ENCODE assay signal across 17 cellular contexts in genomic region chr1:78080767-78081166, GRCh38. TPM values are rescaled to one million over a fixed set of nuclear protein-coding genes. Genes with fewer than 3 reads are reported as not detected.
DNase-seq lines count a peak whose midpoint lies in the region; ATAC-seq and TF ChIP-seq lines count a peak whose summit lies in the region.
"Had no signal": no experiment of that assay in that cellular context is flagged by ENCODE, and none has a peak within 500 bp of the region (broad histone marks: within the 10 kb centered on the region; RNA-seq: fewer than 3 reads in every experiment).

No MANE protein-coding gene starts in this region.

- no peaks in the 10 kb centered on the region for H3K4me1 ChIP-seq in lower lobe of right lung
- no peaks in the 10 kb centered on the region for H3K4me1 ChIP-seq in A673 (ENCODE audit: insufficient read depth, low read length, poor library complexity, severe bottlenecking)

- CTCF ChIA-PET in activated CD8-positive, alpha-beta T cell treated with anti-CD3 and anti-CD28 coated beads for 36 hours (lab: Charles Lee), result no interaction called here
- CTCF ChIA-PET in A673 (lab: Charles Lee), result no interaction called here

- no peak overlapping the region for H3K27ac Mint-ChIP-seq in stimulated activated naive CD8-positive, alpha-beta T cell treated with anti-CD3 and anti-CD28 coated beads, Interleukin-15, Interleukin-2, amounts not matched to agents 100 ng/mL and 50 ng/mL, for 24 hours
- H3K27ac Mint-ChIP-seq in activated CD8-positive, alpha-beta T cell treated with anti-CD3 and anti-CD28 coated beads for 36 hours, result peak overlapping the region; percentile 13

- peaks cover 26% of the 10 kb centered on the region for H3K4me1 Mint-ChIP-seq in stimulated activated naive CD8-positive, alpha-beta T cell treated with anti-CD3 and anti-CD28 coated beads, Interleukin-15, Interleukin-2, amounts not matched to agents 100 ng/mL and 50 ng/mL, for 24 hours (ENCODE audit: low read depth)
- peaks cover 18% of the 10 kb centered on the region for H3K4me1 Mint-ChIP-seq in activated CD8-positive, alpha-beta T cell treated with anti-CD3 and anti-CD28 coated beads for 36 hours (ENCODE audit: low read depth)

- H3K4me3 Mint-ChIP-seq in stimulated activated naive CD8-positive, alpha-beta T cell treated with anti-CD3 and anti-CD28 coated beads, Interleukin-15, Interleukin-2, amounts not matched to agents 100 ng/mL and 50 ng/mL, for 24 hours, result peak overlapping the region; percentile 44
- H3K4me3 Mint-ChIP-seq in activated CD8-positive, alpha-beta T cell treated with anti-CD3 and anti-CD28 coated beads for 36 hours, result peak overlapping the region; percentile 18

- H3K27ac ChIP-seq in lower lobe of right lung (no peak overlapping the region), A673 (ENCODE audit: low read depth, low read length, poor library complexity, severe bottlenecking) (no peak overlapping the region)
- H3K27ac ChIP-seq: BLaER1 treated with 17β-estradiol and CSF1 and Interleukin-3, amounts not matched to agents 10 nM and 100 nM; KMS-11 had no signal

- no peaks in the 10 kb centered on the region for H3K27me3 ChIP-seq in lower lobe of right lung (ENCODE audit: low read depth)
- no peaks in the 10 kb centered on the region for H3K27me3 ChIP-seq in A673 (replicated peaks; ENCODE audit: insufficient read depth, low read depth, low read length, poor library complexity)

- ATAC-seq in stimulated activated naive CD8-positive, alpha-beta T cell treated with anti-CD3 and anti-CD28 coated beads, Interleukin-15, Interleukin-2, amounts not matched to agents 100 U/mL and 50 U/mL, for 24 hours, result no peak
- no peak for ATAC-seq in activated CD8-positive, alpha-beta T cell treated with anti-CD3 and anti-CD28 coated beads for 36 hours
- no peak for ATAC-seq in lower lobe of right lung
- ATAC-seq: left lobe of liver had no signal

- no peaks in the 10 kb centered on the region for H3K36me3 Mint-ChIP-seq in stimulated activated naive CD8-positive, alpha-beta T cell treated with anti-CD3 and anti-CD28 coated beads, Interleukin-15, Interleukin-2, amounts not matched to agents 100 ng/mL and 50 ng/mL, for 24 hours (ENCODE audit: low read depth)
- H3K36me3 Mint-ChIP-seq in activated CD8-positive, alpha-beta T cell treated with anti-CD3 and anti-CD28 coated beads for 36 hours (ENCODE audit: low read depth), result no peaks in the 10 kb centered on the region

- intact Hi-C loops in activated CD8-positive, alpha-beta T cell treated with anti-CD3 and anti-CD28 coated beads for 36 hours (cut with micrococcal nuclease), result no loop called here
- intact Hi-C loops in lower lobe of right lung (cut with DNase I), result no loop called here
- intact Hi-C loops in A673 (cut with micrococcal nuclease; ENCODE audit: unreplicated experiment), result no loop called here

- POLR2A ChIA-PET in activated CD8-positive, alpha-beta T cell treated with anti-CD3 and anti-CD28 coated beads for 36 hours (lab: Charles Lee), result no interaction called here
- POLR2A ChIA-PET in A673 (lab: Charles Lee; ENCODE audit: low non-redundant PET), result no interaction called here

- peaks cover 2% of the 10 kb centered on the region for H3K9me3 Mint-ChIP-seq in stimulated activated naive CD8-positive, alpha-beta T cell treated with anti-CD3 and anti-CD28 coated beads, Interleukin-15, Interleukin-2, amounts not matched to agents 100 ng/mL and 50 ng/mL, for 24 hours
- H3K9me3 Mint-ChIP-seq in activated CD8-positive, alpha-beta T cell treated with anti-CD3 and anti-CD28 coated beads for 36 hours, result peaks cover 9% of the 10 kb centered on the region

- H3K27me3 Mint-ChIP-seq in stimulated activated naive CD8-positive, alpha-beta T cell treated with anti-CD3 and anti-CD28 coated beads, Interleukin-15, Interleukin-2, amounts not matched to agents 100 ng/mL and 50 ng/mL, for 24 hours, result no peaks in the 10 kb centered on the region
- H3K27me3 Mint-ChIP-seq in activated CD8-positive, alpha-beta T cell treated with anti-CD3 and anti-CD28 coated beads for 36 hours, result no peaks in the 10 kb centered on the region

- H3K9me3 ChIP-seq in lower lobe of right lung, result no peaks in the 10 kb centered on the region
- H3K9me3 ChIP-seq in A673 (ENCODE audit: low read depth, low read length, poor library complexity, severe bottlenecking), result no peaks in the 10 kb centered on the region

- no peaks in the 10 kb centered on the region for H3K36me3 ChIP-seq in lower lobe of right lung
- no peaks in the 10 kb centered on the region for H3K36me3 ChIP-seq in A673 (ENCODE audit: insufficient read depth, low read length, poor library complexity, severe bottlenecking)
- H3K36me3 ChIP-seq: BLaER1 treated with 17β-estradiol and CSF1 and Interleukin-3, amounts not matched to agents 10 nM and 100 nM had no signal

- in situ Hi-C loops in G401 (cut with HindIII; ENCODE audit: low sequenced_read_pairs), result no loop called here

- no peak for TF ChIP-seq CTCF in activated CD8-positive, alpha-beta T cell treated with anti-CD3 and anti-CD28 coated beads for 36 hours (IDR thresholded peaks at IDR 0.05)
- TF ChIP-seq CTCF in lower lobe of right lung (IDR thresholded peaks at IDR 0.05), result no peak
- TF ChIP-seq CTCF in A673 (conservative IDR thresholded peaks at IDR 0.05; ENCODE audit: low read depth, low read length), result no peak

- no peak for DNase-seq in stimulated activated naive CD8-positive, alpha-beta T cell treated with anti-CD3 and anti-CD28 coated beads, Interleukin-15, Interleukin-2, amounts not matched to agents 100 U/mL and 50 U/mL, for 24 hours
- no peak for DNase-seq in activated CD8-positive, alpha-beta T cell treated with anti-CD3 and anti-CD28 coated beads for 36 hours
- DNase-seq in lower lobe of right lung (no peak), RPMI8226 (no peak), A673 (ENCODE audit: low spot score) (no peak), C1 segment of cervical spinal cord (lab: John Stamatoyannopoulos, UW) (no peak), G401 (ENCODE audit: low spot score) (no peak)
- DNase-seq: effector memory CD4-positive, alpha-beta T cell; NCI-H187 treated with DMSO at 0.1 percent for 48 hours; NK-92 treated with Interleukin-12 subunit alpha and Interleukin-12 subunit beta, amount 100 ng/mL, for 24 hours; nucleus accumbens; stimulated activated CD4-positive, alpha-beta T cell treated with anti-CD3 and anti-CD28 coated beads, Interleukin-2, amount 100 ng/mL, for 48 hours; stimulated activated naive CD4-positive, alpha-beta T cell treated with Interleukin-2 at 50 U/mL for 16 hours had no signal

- BruUV-seq in A673 (replicated peaks; lab: Mats Ljungman, UMichigan), result no TSS peak

- H3K4me3 ChIP-seq in lower lobe of right lung, result peak overlapping the region; percentile 20
- no peak overlapping the region for H3K4me3 ChIP-seq in A673 (ENCODE audit: low read depth, low read length, poor library complexity, severe bottlenecking)
- H3K4me3 ChIP-seq: BLaER1 treated with 17β-estradiol and CSF1 and Interleukin-3, amounts not matched to agents 10 nM and 100 nM had no signal

RNA-seq across cellular contexts. Expression of gene GIPC2, which starts 35.0 kb away (rescaled TPM):
- under 1 TPM; 0.18 to 0.41 TPM for total RNA-seq in activated CD8-positive, alpha-beta T cell treated with anti-CD3 and anti-CD28 coated beads for 36 hours
- total RNA-seq in lower lobe of right lung, result 2.9 TPM
- 0.07 TPM in 1 of 2 replicates, not detected in the other for total RNA-seq in A673 (2021)
- not detected in 2 replicates for total RNA-seq in G401 (2014; rRNA removed; shearing (Covaris generic))
